1 cellular context compared by ENCODE assay signal in the genomic region with DNA sequence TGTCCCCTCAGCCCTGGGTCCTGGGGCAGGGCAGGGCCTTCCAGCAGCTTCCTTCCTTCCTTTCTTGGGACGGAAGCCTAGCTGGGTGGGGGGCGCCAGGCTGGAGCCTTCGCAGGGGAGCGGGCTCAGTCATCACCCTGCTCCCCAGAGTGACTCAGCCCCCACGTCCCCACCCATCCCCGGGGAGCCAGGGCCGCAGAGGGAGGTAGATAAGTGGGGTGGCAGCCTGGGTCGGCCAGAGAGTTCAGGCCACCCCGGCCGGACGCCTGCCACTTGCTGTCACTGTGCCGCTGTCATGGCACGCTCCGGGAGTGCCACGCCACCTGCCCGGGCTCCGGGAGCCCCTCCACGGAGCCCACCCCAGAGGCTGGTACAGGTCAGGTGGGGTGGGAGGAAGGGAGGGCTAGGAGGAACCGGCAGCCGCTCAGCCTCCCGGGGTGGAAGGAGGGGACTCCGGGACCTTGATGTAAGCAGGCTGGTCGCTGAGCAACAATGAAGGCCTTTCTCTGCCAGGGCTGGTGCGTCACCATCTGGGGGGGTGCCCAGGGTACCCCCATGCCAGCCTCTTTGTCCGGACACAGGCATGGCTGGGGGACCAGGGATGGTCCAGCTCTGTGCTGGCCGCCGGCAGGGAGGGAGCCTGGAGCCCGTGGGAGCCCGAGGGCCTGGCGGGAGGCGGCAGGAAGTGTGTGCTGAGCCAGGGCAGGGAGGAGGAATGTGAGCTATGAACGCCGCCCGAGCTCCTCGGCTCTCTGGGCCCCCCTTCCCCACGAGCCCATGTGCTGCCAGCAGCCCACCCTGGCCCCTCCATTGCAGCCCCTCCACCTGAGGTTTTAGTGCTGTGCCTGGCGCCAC.
TF ChIP-seq lines count a peak whose summit lies in the region.

No MANE protein-coding gene starts in this region.

TF ChIP-seq in K562, 482 proteins besides CTCF, POLR2A, EP300 and RAD21 (continues in another document):
- no peak for TF ChIP-seq ZNF121 (CRISPR knock-in tag; conservative IDR thresholded peaks at IDR 0.05)
- peak in 1 of 2 experiments; percentile 12; a peak in 1 of 4 replicates for TF ChIP-seq FOXA3 (CRISPR knock-in tag; conservative IDR thresholded peaks at IDR 0.05 in 1 of 2, IDR thresholded peaks at IDR 0.05 in 1 of 2)
- TF ChIP-seq, protein P1, sequence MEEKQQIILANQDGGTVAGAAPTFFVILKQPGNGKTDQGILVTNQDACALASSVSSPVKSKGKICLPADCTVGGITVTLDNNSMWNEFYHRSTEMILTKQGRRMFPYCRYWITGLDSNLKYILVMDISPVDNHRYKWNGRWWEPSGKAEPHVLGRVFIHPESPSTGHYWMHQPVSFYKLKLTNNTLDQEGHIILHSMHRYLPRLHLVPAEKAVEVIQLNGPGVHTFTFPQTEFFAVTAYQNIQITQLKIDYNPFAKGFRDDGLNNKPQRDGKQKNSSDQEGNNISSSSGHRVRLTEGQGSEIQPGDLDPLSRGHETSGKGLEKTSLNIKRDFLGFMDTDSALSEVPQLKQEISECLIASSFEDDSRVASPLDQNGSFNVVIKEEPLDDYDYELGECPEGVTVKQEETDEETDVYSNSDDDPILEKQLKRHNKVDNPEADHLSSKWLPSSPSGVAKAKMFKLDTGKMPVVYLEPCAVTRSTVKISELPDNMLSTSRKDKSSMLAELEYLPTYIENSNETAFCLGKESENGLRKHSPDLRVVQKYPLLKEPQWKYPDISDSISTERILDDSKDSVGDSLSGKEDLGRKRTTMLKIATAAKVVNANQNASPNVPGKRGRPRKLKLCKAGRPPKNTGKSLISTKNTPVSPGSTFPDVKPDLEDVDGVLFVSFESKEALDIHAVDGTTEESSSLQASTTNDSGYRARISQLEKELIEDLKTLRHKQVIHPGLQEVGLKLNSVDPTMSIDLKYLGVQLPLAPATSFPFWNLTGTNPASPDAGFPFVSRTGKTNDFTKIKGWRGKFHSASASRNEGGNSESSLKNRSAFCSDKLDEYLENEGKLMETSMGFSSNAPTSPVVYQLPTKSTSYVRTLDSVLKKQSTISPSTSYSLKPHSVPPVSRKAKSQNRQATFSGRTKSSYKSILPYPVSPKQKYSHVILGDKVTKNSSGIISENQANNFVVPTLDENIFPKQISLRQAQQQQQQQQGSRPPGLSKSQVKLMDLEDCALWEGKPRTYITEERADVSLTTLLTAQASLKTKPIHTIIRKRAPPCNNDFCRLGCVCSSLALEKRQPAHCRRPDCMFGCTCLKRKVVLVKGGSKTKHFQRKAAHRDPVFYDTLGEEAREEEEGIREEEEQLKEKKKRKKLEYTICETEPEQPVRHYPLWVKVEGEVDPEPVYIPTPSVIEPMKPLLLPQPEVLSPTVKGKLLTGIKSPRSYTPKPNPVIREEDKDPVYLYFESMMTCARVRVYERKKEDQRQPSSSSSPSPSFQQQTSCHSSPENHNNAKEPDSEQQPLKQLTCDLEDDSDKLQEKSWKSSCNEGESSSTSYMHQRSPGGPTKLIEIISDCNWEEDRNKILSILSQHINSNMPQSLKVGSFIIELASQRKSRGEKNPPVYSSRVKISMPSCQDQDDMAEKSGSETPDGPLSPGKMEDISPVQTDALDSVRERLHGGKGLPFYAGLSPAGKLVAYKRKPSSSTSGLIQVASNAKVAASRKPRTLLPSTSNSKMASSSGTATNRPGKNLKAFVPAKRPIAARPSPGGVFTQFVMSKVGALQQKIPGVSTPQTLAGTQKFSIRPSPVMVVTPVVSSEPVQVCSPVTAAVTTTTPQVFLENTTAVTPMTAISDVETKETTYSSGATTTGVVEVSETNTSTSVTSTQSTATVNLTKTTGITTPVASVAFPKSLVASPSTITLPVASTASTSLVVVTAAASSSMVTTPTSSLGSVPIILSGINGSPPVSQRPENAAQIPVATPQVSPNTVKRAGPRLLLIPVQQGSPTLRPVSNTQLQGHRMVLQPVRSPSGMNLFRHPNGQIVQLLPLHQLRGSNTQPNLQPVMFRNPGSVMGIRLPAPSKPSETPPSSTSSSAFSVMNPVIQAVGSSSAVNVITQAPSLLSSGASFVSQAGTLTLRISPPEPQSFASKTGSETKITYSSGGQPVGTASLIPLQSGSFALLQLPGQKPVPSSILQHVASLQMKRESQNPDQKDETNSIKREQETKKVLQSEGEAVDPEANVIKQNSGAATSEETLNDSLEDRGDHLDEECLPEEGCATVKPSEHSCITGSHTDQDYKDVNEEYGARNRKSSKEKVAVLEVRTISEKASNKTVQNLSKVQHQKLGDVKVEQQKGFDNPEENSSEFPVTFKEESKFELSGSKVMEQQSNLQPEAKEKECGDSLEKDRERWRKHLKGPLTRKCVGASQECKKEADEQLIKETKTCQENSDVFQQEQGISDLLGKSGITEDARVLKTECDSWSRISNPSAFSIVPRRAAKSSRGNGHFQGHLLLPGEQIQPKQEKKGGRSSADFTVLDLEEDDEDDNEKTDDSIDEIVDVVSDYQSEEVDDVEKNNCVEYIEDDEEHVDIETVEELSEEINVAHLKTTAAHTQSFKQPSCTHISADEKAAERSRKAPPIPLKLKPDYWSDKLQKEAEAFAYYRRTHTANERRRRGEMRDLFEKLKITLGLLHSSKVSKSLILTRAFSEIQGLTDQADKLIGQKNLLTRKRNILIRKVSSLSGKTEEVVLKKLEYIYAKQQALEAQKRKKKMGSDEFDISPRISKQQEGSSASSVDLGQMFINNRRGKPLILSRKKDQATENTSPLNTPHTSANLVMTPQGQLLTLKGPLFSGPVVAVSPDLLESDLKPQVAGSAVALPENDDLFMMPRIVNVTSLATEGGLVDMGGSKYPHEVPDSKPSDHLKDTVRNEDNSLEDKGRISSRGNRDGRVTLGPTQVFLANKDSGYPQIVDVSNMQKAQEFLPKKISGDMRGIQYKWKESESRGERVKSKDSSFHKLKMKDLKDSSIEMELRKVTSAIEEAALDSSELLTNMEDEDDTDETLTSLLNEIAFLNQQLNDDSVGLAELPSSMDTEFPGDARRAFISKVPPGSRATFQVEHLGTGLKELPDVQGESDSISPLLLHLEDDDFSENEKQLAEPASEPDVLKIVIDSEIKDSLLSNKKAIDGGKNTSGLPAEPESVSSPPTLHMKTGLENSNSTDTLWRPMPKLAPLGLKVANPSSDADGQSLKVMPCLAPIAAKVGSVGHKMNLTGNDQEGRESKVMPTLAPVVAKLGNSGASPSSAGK (IDR thresholded peaks at IDR 0.05) = no peak
- no peak for TF ChIP-seq ADNP (tag; IDR thresholded peaks at IDR 0.05)
- TF ChIP-seq, protein P2, sequence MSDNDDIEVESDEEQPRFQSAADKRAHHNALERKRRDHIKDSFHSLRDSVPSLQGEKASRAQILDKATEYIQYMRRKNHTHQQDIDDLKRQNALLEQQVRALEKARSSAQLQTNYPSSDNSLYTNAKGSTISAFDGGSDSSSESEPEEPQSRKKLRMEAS (CRISPR knock-in tag; IDR thresholded peaks at IDR 0.05) = no peak
- TF ChIP-seq, protein P3, sequence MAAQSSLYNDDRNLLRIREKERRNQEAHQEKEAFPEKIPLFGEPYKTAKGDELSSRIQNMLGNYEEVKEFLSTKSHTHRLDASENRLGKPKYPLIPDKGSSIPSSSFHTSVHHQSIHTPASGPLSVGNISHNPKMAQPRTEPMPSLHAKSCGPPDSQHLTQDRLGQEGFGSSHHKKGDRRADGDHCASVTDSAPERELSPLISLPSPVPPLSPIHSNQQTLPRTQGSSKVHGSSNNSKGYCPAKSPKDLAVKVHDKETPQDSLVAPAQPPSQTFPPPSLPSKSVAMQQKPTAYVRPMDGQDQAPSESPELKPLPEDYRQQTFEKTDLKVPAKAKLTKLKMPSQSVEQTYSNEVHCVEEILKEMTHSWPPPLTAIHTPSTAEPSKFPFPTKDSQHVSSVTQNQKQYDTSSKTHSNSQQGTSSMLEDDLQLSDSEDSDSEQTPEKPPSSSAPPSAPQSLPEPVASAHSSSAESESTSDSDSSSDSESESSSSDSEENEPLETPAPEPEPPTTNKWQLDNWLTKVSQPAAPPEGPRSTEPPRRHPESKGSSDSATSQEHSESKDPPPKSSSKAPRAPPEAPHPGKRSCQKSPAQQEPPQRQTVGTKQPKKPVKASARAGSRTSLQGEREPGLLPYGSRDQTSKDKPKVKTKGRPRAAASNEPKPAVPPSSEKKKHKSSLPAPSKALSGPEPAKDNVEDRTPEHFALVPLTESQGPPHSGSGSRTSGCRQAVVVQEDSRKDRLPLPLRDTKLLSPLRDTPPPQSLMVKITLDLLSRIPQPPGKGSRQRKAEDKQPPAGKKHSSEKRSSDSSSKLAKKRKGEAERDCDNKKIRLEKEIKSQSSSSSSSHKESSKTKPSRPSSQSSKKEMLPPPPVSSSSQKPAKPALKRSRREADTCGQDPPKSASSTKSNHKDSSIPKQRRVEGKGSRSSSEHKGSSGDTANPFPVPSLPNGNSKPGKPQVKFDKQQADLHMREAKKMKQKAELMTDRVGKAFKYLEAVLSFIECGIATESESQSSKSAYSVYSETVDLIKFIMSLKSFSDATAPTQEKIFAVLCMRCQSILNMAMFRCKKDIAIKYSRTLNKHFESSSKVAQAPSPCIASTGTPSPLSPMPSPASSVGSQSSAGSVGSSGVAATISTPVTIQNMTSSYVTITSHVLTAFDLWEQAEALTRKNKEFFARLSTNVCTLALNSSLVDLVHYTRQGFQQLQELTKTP (IDR thresholded peaks at IDR 0.05; ENCODE audit: low read depth in 1 of 2, partially characterized antibody in 2 of 2) = no peak
- no peak for TF ChIP-seq CEBPB (tag; IDR thresholded peaks at IDR 0.05)
- no peak for TF ChIP-seq PTBP1 (IDR thresholded peaks at IDR 0.05; ENCODE audit: low read depth, low read length)
- no peak for TF ChIP-seq NEUROD1 (IDR thresholded peaks at IDR 0.05; ENCODE audit: borderline replicate concordance, low read depth, low read length, partially characterized antibody)
- TF ChIP-seq, protein P4, sequence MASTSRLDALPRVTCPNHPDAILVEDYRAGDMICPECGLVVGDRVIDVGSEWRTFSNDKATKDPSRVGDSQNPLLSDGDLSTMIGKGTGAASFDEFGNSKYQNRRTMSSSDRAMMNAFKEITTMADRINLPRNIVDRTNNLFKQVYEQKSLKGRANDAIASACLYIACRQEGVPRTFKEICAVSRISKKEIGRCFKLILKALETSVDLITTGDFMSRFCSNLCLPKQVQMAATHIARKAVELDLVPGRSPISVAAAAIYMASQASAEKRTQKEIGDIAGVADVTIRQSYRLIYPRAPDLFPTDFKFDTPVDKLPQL (IDR thresholded peaks at IDR 0.05; ENCODE audit: extremely low read depth, insufficient read length) = no peak
- peak; percentile 44 for TF ChIP-seq RBBP5 (IDR thresholded peaks at IDR 0.05; ENCODE audit: borderline replicate concordance, insufficient read depth, low read length, poor library complexity, severe bottlenecking)
- TF ChIP-seq TBL1XR1 (IDR thresholded peaks at IDR 0.05; ENCODE audit: low read length in 2 of 2) = no peak
- TF ChIP-seq NFE2L1 (tag; IDR thresholded peaks at IDR 0.05; ENCODE audit: borderline replicate concordance, low read depth) = no peak
- TF ChIP-seq TAF9B (IDR thresholded peaks at IDR 0.05; ENCODE audit: partially characterized antibody) = no peak
- no peak for TF ChIP-seq CXXC5 (CRISPR knock-in tag; IDR thresholded peaks at IDR 0.05)
- TF ChIP-seq ERF (CRISPR knock-in tag; IDR thresholded peaks at IDR 0.05) = no peak
- peak; percentile 66 for TF ChIP-seq ZFX (CRISPR knock-in tag; IDR thresholded peaks at IDR 0.05)
- TF ChIP-seq ZNF696 (CRISPR knock-in tag; conservative IDR thresholded peaks at IDR 0.05) = no peak
- TF ChIP-seq, protein P5, sequence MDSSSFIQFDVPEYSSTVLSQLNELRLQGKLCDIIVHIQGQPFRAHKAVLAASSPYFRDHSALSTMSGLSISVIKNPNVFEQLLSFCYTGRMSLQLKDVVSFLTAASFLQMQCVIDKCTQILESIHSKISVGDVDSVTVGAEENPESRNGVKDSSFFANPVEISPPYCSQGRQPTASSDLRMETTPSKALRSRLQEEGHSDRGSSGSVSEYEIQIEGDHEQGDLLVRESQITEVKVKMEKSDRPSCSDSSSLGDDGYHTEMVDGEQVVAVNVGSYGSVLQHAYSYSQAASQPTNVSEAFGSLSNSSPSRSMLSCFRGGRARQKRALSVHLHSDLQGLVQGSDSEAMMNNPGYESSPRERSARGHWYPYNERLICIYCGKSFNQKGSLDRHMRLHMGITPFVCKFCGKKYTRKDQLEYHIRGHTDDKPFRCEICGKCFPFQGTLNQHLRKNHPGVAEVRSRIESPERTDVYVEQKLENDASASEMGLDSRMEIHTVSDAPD (CRISPR knock-in tag; IDR thresholded peaks at IDR 0.05) = no peak
- TF ChIP-seq JUND (IDR thresholded peaks at IDR 0.05; ENCODE audit: borderline replicate concordance, low read depth, low read length) = peak; percentile 41; the same call in 1 of the 2 replicates
- TF ChIP-seq JUND (tag; IDR thresholded peaks at IDR 0.05; ENCODE audit: borderline replicate concordance, low read depth, low read length) = no peak; the same call in 2 of the 3 replicates
- TF ChIP-seq ARNT (IDR thresholded peaks at IDR 0.05) = no peak
- no peak for TF ChIP-seq ZNF445 (CRISPR knock-in tag; IDR thresholded peaks at IDR 0.05; ENCODE audit: low read depth)
- no peak for TF ChIP-seq ZNF133 (CRISPR knock-in tag; IDR thresholded peaks at IDR 0.05)
- TF ChIP-seq POLR2G (IDR thresholded peaks at IDR 0.05; ENCODE audit: low read depth, low read length) = peak; percentile 71
- no peak for TF ChIP-seq HMG20A (CRISPR knock-in tag; conservative IDR thresholded peaks at IDR 0.05)
- no peak for TF ChIP-seq E2F3 (CRISPR knock-in tag; IDR thresholded peaks at IDR 0.05)
- no peak for TF ChIP-seq SMC3 (conservative IDR thresholded peaks at IDR 0.05; ENCODE audit: insufficient read depth, low read depth, low read length)
- TF ChIP-seq NFXL1 (CRISPR knock-in tag; IDR thresholded peaks at IDR 0.05) = no peak
- TF ChIP-seq ZNF263 (CRISPR knock-in tag; IDR thresholded peaks at IDR 0.05; ENCODE audit: borderline replicate concordance) = no peak
- TF ChIP-seq NUFIP1 (IDR thresholded peaks at IDR 0.05; ENCODE audit: partially characterized antibody) = no peak
- TF ChIP-seq, protein P6, sequence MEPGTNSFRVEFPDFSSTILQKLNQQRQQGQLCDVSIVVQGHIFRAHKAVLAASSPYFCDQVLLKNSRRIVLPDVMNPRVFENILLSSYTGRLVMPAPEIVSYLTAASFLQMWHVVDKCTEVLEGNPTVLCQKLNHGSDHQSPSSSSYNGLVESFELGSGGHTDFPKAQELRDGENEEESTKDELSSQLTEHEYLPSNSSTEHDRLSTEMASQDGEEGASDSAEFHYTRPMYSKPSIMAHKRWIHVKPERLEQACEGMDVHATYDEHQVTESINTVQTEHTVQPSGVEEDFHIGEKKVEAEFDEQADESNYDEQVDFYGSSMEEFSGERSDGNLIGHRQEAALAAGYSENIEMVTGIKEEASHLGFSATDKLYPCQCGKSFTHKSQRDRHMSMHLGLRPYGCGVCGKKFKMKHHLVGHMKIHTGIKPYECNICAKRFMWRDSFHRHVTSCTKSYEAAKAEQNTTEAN (CRISPR knock-in tag; IDR thresholded peaks at IDR 0.05) = no peak
- TF ChIP-seq TAL1 (IDR thresholded peaks at IDR 0.05) = no peak
- TF ChIP-seq, protein P7, sequence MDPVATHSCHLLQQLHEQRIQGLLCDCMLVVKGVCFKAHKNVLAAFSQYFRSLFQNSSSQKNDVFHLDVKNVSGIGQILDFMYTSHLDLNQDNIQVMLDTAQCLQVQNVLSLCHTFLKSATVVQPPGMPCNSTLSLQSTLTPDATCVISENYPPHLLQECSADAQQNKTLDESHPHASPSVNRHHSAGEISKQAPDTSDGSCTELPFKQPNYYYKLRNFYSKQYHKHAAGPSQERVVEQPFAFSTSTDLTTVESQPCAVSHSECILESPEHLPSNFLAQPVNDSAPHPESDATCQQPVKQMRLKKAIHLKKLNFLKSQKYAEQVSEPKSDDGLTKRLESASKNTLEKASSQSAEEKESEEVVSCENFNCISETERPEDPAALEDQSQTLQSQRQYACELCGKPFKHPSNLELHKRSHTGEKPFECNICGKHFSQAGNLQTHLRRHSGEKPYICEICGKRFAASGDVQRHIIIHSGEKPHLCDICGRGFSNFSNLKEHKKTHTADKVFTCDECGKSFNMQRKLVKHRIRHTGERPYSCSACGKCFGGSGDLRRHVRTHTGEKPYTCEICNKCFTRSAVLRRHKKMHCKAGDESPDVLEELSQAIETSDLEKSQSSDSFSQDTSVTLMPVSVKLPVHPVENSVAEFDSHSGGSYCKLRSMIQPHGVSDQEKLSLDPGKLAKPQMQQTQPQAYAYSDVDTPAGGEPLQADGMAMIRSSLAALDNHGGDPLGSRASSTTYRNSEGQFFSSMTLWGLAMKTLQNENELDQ (CRISPR knock-in tag; IDR thresholded peaks at IDR 0.05; ENCODE audit: borderline replicate concordance) = no peak
- no peak for TF ChIP-seq SOX6 (IDR thresholded peaks at IDR 0.05)
